ENCODE assay signal across 7 cellular contexts in the genomic region with DNA sequence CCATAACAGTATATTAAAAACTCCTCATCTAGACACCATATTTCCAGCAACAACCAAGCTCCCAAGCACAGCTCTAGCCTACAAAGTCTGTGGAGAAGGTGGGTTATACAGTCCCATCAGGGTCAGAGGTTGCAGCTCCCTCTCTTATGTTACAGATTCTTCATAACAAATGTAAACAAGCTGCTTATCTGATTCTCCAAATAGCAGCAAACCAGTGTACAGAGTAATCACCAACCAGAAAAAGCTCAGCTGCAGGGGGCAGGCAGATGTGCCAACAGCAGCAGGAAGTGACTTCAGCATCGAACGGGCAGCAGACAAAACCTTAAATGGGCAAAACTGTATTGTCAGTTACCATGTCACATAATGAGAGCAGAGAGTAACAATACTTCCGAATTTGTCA. TPM values are rescaled to one million over a fixed set of nuclear protein-coding genes. Genes with fewer than 3 reads are reported as not detected.
A peak's percentile ranks its signal among the peaks of the same experiment; 100 is the strongest.
DNase-seq lines count a peak whose midpoint lies in the region; ATAC-seq, FAIRE-seq and TF ChIP-seq lines count a peak whose summit lies in the region.

No MANE protein-coding gene starts in this region.

- H3K27ac ChIP-seq in HL-60 (replicated peaks) (peak overlapping the region; percentile 60), HepG2 (ENCODE audit: extremely low read length, insufficient read depth, low read length) (no peak overlapping the region)

- CTCF ChIA-PET in HepG2 (lab: Yijun Ruan, JAX; ENCODE audit: low intra/inter-chr PET ratio, low total read pairs) = no interaction called here

- TF ChIP-seq EP300 in HepG2 (IDR thresholded peaks at IDR 0.05; ENCODE audit: low read depth in 2 of 2, low read length in 2 of 2) = peak in 1 of 2 experiments; percentile 56; a peak in 1 of 4 replicates
- no peak for TF ChIP-seq EP300 in HepG2 (CRISPR knock-in tag; IDR thresholded peaks at IDR 0.05; ENCODE audit: borderline replicate concordance)

- H3K9me3 ChIP-seq in HepG2 (ENCODE audit: low read length) = no peaks in the 10 kb centered on the region

- H3K4me3 ChIP-seq in HL-60 (replicated peaks; ENCODE audit: insufficient read depth, low read length) (no peak overlapping the region), HepG2 (replicated peaks in 1 of 3; ENCODE audit: insufficient read depth in 1 of 3, low read depth in 2 of 3, low read length in 3 of 3) (no peak overlapping the region)

- no peak overlapping the region for H3K9ac ChIP-seq in HepG2 (ENCODE audit: insufficient read depth, low read depth, low read length)

- POLR2A ChIA-PET in HepG2 (lab: Yijun Ruan, JAX) = interaction anchor here (2.3 to 3.8 kb wide), 2 partner anchors 12 to 53 kb away, joined by 9 to 17 read pairs; a partner anchor contains a TSS

- ATAC-seq in GM19467 (IDR thresholded peaks at IDR 0.05; ENCODE audit: unreplicated experiment) (peak; percentile 46), HepG2 (peak; percentile 89), GM21515 (IDR thresholded peaks at IDR 0.05; ENCODE audit: unreplicated experiment) (no peak)

- H3K36me3 ChIP-seq in HepG2 (replicated peaks in 1 of 2; ENCODE audit: control insufficient read depth in 1 of 2, insufficient read depth in 2 of 2, low read length in 2 of 2) = no peaks in the 10 kb centered on the region

- DNase-seq in HL-60 (ENCODE audit: low read depth in 1 of 2, low spot score in 1 of 2) = peak in 1 of 2 experiments; percentile 78
- DNase-seq in activated CD4-positive, alpha-beta T cell treated with anti-CD3 and anti-CD28 coated beads for 1 hour = peak; percentile 24
- DNase-seq in HepG2 (ENCODE audit: low spot score) = peak; percentile 75
- DNase-seq in NCI-H2107 (lab: John Stamatoyannopoulos, UW) = no peak
- DNase-seq in kidney glomerular epithelial cell (lab: John Stamatoyannopoulos, UW) = no peak

- 26% methylated on average over 3 of the region's 3 CpGs for WGBS in HepG2 (ENCODE audit: low lambda C conversion rate)

- in situ Hi-C loops in HepG2 (cut with HindIII; ENCODE audit: extremely low pct_ligation_motif_present, low pct_unique_long_range_greater_than_20kb) = no loop called here

- TF ChIP-seq RAD21 in HepG2 (CRISPR knock-in tag; IDR thresholded peaks at IDR 0.05) = no peak

- peak; percentile 34 for FAIRE-seq in HepG2 (lab: Jason Lieb, UNC)

- intact Hi-C loops in HepG2 (cut with micrococcal nuclease; ENCODE audit: unreplicated experiment) = no loop called here

- H4K20me1 ChIP-seq in HepG2 (ENCODE audit: insufficient read depth, low read length) = no peaks in the 10 kb centered on the region

- H3K27me3 ChIP-seq in HL-60 (ENCODE audit: insufficient read depth, poor library complexity, severe bottlenecking) = no peaks in the 10 kb centered on the region
- no peaks in the 10 kb centered on the region for H3K27me3 ChIP-seq in HepG2 (ENCODE audit: control insufficient read depth in 1 of 2, insufficient read depth in 2 of 2, low read length in 2 of 2)

- BruUV-seq in HepG2 (replicated peaks; lab: Mats Ljungman, UMichigan) = no TSS peak

- H3K79me2 ChIP-seq in HepG2 (ENCODE audit: insufficient read depth, low read length) = no peaks in the 10 kb centered on the region

- TF ChIP-seq POLR2A in HepG2 (IDR thresholded peaks at IDR 0.05; ENCODE audit: insufficient read depth in 1 of 2, low read depth in 2 of 2, low read length in 2 of 2) = no peak

- TF ChIP-seq CTCF in HL-60 (IDR thresholded peaks at IDR 0.05; ENCODE audit: insufficient read depth, low read length) = no peak
- TF ChIP-seq CTCF in HepG2 (CRISPR knock-in tag; IDR thresholded peaks at IDR 0.05) = no peak

- peak overlapping the region; percentile 21; the same call in 1 of the 2 replicates for H3K4me2 ChIP-seq in HepG2 (ENCODE audit: low read depth, low read length)

- H2AFZ ChIP-seq in HepG2 (ENCODE audit: low read length) = no peak overlapping the region

- peaks cover 13% of the 10 kb centered on the region for H3K4me1 ChIP-seq in HepG2 (ENCODE audit: insufficient read depth, low read length)

TF ChIP-seq in HepG2, 621 proteins besides CTCF, POLR2A, EP300 and RAD21 (continues in another document):
- TF ChIP-seq MED1 (CRISPR knock-in tag; IDR thresholded peaks at IDR 0.05) (peak; percentile 72), FOXJ3 (CRISPR knock-in tag; IDR thresholded peaks at IDR 0.05; ENCODE audit: borderline replicate concordance) (no peak), GATA4 (IDR thresholded peaks at IDR 0.05; ENCODE audit: borderline replicate concordance, low read depth) (no peak), POGZ (CRISPR knock-in tag; IDR thresholded peaks at IDR 0.05) (0 out of 2 replicates have a peak, but pooled peaks have one; percentile 25), GATAD2A (CRISPR knock-in tag; IDR thresholded peaks at IDR 0.05) (peak; percentile 52)
- TF ChIP-seq, protein P1, sequence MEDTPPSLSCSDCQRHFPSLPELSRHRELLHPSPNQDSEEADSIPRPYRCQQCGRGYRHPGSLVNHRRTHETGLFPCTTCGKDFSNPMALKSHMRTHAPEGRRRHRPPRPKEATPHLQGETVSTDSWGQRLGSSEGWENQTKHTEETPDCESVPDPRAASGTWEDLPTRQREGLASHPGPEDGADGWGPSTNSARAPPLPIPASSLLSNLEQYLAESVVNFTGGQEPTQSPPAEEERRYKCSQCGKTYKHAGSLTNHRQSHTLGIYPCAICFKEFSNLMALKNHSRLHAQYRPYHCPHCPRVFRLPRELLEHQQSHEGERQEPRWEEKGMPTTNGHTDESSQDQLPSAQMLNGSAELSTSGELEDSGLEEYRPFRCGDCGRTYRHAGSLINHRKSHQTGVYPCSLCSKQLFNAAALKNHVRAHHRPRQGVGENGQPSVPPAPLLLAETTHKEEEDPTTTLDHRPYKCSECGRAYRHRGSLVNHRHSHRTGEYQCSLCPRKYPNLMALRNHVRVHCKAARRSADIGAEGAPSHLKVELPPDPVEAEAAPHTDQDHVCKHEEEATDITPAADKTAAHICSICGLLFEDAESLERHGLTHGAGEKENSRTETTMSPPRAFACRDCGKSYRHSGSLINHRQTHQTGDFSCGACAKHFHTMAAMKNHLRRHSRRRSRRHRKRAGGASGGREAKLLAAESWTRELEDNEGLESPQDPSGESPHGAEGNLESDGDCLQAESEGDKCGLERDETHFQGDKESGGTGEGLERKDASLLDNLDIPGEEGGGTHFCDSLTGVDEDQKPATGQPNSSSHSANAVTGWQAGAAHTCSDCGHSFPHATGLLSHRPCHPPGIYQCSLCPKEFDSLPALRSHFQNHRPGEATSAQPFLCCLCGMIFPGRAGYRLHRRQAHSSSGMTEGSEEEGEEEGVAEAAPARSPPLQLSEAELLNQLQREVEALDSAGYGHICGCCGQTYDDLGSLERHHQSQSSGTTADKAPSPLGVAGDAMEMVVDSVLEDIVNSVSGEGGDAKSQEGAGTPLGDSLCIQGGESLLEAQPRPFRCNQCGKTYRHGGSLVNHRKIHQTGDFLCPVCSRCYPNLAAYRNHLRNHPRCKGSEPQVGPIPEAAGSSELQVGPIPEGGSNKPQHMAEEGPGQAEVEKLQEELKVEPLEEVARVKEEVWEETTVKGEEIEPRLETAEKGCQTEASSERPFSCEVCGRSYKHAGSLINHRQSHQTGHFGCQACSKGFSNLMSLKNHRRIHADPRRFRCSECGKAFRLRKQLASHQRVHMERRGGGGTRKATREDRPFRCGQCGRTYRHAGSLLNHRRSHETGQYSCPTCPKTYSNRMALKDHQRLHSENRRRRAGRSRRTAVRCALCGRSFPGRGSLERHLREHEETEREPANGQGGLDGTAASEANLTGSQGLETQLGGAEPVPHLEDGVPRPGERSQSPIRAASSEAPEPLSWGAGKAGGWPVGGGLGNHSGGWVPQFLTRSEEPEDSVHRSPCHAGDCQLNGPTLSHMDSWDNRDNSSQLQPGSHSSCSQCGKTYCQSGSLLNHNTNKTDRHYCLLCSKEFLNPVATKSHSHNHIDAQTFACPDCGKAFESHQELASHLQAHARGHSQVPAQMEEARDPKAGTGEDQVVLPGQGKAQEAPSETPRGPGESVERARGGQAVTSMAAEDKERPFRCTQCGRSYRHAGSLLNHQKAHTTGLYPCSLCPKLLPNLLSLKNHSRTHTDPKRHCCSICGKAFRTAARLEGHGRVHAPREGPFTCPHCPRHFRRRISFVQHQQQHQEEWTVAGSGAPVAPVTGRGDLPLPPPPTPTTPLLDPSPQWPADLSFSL (CRISPR knock-in tag; IDR thresholded peaks at IDR 0.05) = no peak

RNA-seq across cellular contexts. Expression of a gene that starts 52.9 kb away (rescaled TPM):
- 4.9 and 14.9 TPM in 2 replicates for total RNA-seq in HepG2 (2016; rRNA removed; fragmentation: Illumina TruSeq; extraction: Trizol)
- total RNA-seq in HepG2 (2016; cell fraction: cytosol; rRNA removed; fragmentation: Illumina TruSeq; extraction: Trizol; ENCODE audit: low read depth) = 3.4 and 3.5 TPM in 2 replicates
- total RNA-seq in HepG2 (2016; cell fraction: insoluble cytoplasmic fraction; rRNA removed; fragmentation: Illumina TruSeq; extraction: Trizol) = 4.9 and 13.0 TPM in 2 replicates
- total RNA-seq in HepG2 (2016; cell fraction: membrane; rRNA removed; fragmentation: Illumina TruSeq; extraction: Trizol) = 5.4 and 7.2 TPM in 2 replicates
- total RNA-seq in HepG2 (2016; cell fraction: nucleus; rRNA removed; fragmentation: Illumina TruSeq; extraction: Trizol) = 39.0 and 39.1 TPM in 2 replicates
- 19.8 and 24.2 TPM in 2 replicates for polyA plus RNA-seq in HepG2 (2011; rRNA removed)
- 1.5 and 2.3 TPM in 2 replicates for polyA plus RNA-seq in HepG2 (2011; cell fraction: cytosol; rRNA removed)
- 69.0 and 77.8 TPM in 2 replicates for polyA plus RNA-seq in HepG2 (2011; cell fraction: nucleus; rRNA removed)
- 11.7 and 15.0 TPM in 2 replicates for polyA plus RNA-seq in HepG2 (2012)
- polyA plus RNA-seq in HepG2 (2016; cell fraction: cytosol; fragmentation: Illumina TruSeq; extraction: Trizol; ENCODE audit: low read depth) = 0.61 and 0.70 TPM in 2 replicates
- polyA plus RNA-seq in HepG2 (2016; cell fraction: insoluble cytoplasmic fraction; fragmentation: Illumina TruSeq; extraction: Trizol; ENCODE audit: low read depth) = 3.6 and 3.9 TPM in 2 replicates
- polyA plus RNA-seq in HepG2 (2016; cell fraction: membrane; fragmentation: Illumina TruSeq; extraction: Trizol; ENCODE audit: low read depth) = 1.8 TPM in 2 replicates
- polyA plus RNA-seq in HepG2 (2016; cell fraction: nucleus; fragmentation: Illumina TruSeq; extraction: Trizol; ENCODE audit: insufficient read depth, low read depth) = 30.5 and 31.7 TPM in 2 replicates
- 10.1 and 23.0 TPM in 2 replicates for polyA minus RNA-seq in HepG2 (2011; rRNA and poly(A)+ RNA removed; ENCODE audit: low replicate concordance)
- polyA minus RNA-seq in HepG2 (2011; cell fraction: cytosol; rRNA and poly(A)+ RNA removed) = 3.7 and 3.8 TPM in 2 replicates
- polyA minus RNA-seq in HepG2 (2011; cell fraction: nucleus; rRNA and poly(A)+ RNA removed) = 225 and 258 TPM in 2 replicates

Comparison
In these comparisons a context has a peak if more than half of its experiments do, and no peak if none do; other contexts are left out.
1. DNase-seq: peak in activated CD4-positive, alpha-beta T cell treated with anti-CD3 and anti-CD28 coated beads for 1 hour (single experiment) and HepG2 (single experiment); none in NCI-H2107 (single experiment) and kidney glomerular epithelial cell (single experiment).